In the genomic region with DNA sequence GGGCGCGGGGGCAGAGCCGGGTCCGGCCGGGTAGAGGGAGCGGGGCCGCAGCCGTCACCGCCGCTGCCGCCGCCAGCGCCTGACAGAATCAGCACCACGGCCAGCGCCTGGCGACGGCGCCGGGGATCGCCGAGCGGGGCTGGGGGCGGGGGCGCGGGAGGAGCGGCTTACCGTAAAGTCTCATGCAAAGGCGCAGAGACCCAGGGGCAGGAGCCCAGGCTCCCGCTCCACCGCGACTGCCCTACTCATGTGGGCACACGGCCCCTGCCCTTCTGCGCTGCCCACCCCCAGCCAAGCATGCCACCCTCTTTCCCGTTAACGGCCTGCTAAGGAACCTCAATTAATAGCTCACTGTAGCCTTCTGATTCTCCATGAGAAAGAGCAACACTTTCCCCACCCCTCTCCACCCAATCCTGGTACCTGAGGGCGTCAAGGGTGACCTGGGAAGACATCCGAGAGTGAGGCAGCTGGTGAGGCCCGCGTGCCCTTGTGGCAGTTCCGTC, we compare ENCODE assay signal across 8 cellular contexts. TPM values are rescaled to one million over a fixed set of nuclear protein-coding genes. Genes with fewer than 3 reads are reported as not detected.
DNase-seq lines count a peak whose midpoint lies in the region; ATAC-seq, FAIRE-seq and TF ChIP-seq lines count a peak whose summit lies in the region.

A gene with protein sequence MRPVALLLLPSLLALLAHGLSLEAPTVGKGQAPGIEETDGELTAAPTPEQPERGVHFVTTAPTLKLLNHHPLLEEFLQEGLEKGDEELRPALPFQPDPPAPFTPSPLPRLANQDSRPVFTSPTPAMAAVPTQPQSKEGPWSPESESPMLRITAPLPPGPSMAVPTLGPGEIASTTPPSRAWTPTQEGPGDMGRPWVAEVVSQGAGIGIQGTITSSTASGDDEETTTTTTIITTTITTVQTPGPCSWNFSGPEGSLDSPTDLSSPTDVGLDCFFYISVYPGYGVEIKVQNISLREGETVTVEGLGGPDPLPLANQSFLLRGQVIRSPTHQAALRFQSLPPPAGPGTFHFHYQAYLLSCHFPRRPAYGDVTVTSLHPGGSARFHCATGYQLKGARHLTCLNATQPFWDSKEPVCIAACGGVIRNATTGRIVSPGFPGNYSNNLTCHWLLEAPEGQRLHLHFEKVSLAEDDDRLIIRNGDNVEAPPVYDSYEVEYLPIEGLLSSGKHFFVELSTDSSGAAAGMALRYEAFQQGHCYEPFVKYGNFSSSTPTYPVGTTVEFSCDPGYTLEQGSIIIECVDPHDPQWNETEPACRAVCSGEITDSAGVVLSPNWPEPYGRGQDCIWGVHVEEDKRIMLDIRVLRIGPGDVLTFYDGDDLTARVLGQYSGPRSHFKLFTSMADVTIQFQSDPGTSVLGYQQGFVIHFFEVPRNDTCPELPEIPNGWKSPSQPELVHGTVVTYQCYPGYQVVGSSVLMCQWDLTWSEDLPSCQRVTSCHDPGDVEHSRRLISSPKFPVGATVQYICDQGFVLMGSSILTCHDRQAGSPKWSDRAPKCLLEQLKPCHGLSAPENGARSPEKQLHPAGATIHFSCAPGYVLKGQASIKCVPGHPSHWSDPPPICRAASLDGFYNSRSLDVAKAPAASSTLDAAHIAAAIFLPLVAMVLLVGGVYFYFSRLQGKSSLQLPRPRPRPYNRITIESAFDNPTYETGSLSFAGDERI (minus strand): TSS at position 98 of the 503 bp plus-strand sequence. CDS start 164 bp downstream, outside the sequence.

- no peaks in the 10 kb centered on the region for H3K9me2 ChIP-seq in GM23338 (ENCODE audit: insufficient read depth)

- H3K4me3 ChIP-seq in GM23338 (peak within 1 kb of the TSS; percentile 57), endothelial cell of umbilical vein (replicated peaks in 1 of 3; ENCODE audit: insufficient read depth in 1 of 3, low read depth in 1 of 3, low read length in 3 of 3) (no peak within 1 kb of the TSS)

- dilution Hi-C loops in endothelial cell of umbilical vein (cut with MboI; ENCODE audit: extremely low pct_ligation_motif_present, low sequenced_read_pairs) = no loop called here

- peaks cover 72% of the 10 kb centered on the region for H3K4me1 Mint-ChIP-seq in GM23338
- no peaks in the 10 kb centered on the region for H3K4me1 Mint-ChIP-seq in activated CD8-positive, alpha-beta memory T cell treated with anti-CD3 and anti-CD28 coated beads, Interleukin-2, amount 10 ng/mL, durations not matched to agents 7 days and 5 days

- no peaks in the 10 kb centered on the region for H3K9me3 ChIP-seq in endothelial cell of umbilical vein (replicated peaks; ENCODE audit: control insufficient read depth, insufficient read depth, low read length)

- no peak within 1 kb of the TSS for H3K9ac ChIP-seq in endothelial cell of umbilical vein (replicated peaks; ENCODE audit: extremely low read depth, insufficient read depth, low read length)

- H3K4me2 ChIP-seq in GM23338 (peak within 1 kb of the TSS; percentile 91), endothelial cell of umbilical vein (ENCODE audit: insufficient read depth, low read length) (no peak within 1 kb of the TSS)

- no peaks in the 10 kb centered on the region for H3K36me3 ChIP-seq in GM23338 (ENCODE audit: insufficient read depth)
- H3K36me3 ChIP-seq in endothelial cell of umbilical vein (ENCODE audit: control insufficient read depth in 2 of 2, extremely low read depth in 1 of 2, insufficient read depth in 2 of 2, low read length in 2 of 2) = no peaks in the 10 kb centered on the region

- POLR2A ChIA-PET in endothelial cell of umbilical vein (lab: Charles Lee) = no interaction called here

- H3K79me2 ChIP-seq in GM23338 (replicated peaks; ENCODE audit: insufficient read depth) (no peaks in the 10 kb centered on the region), endothelial cell of umbilical vein (ENCODE audit: control insufficient read depth, insufficient read depth, low read length) (no peaks in the 10 kb centered on the region)

- H3K27me3 ChIP-seq in GM23338 (ENCODE audit: insufficient read depth) (peaks cover 49% of the 10 kb centered on the region), endothelial cell of umbilical vein (ENCODE audit: control insufficient read depth in 2 of 2, insufficient read depth in 2 of 2, low read length in 2 of 2) (peaks cover 42 to 43% of the 10 kb centered on the region in 2 experiments)

- peaks cover 43% of the 10 kb centered on the region for H3K27me3 Mint-ChIP-seq in GM23338 (ENCODE audit: insufficient read depth, low read depth, poor library complexity)
- H3K27me3 Mint-ChIP-seq in activated CD8-positive, alpha-beta memory T cell treated with anti-CD3 and anti-CD28 coated beads, Interleukin-2, amount 10 ng/mL, durations not matched to agents 7 days and 5 days = peaks cover 62% of the 10 kb centered on the region

- peak within 1 kb of the TSS; percentile 93 for H2AFZ ChIP-seq in GM23338
- H2AFZ ChIP-seq in endothelial cell of umbilical vein (ENCODE audit: low read depth, low read length) = no peak within 1 kb of the TSS

- no peak within 1 kb of the TSS for H3K27ac ChIP-seq in GM23338 (ENCODE audit: low read depth)
- H3K27ac ChIP-seq in endothelial cell of umbilical vein (ENCODE audit: insufficient read depth, low read depth, low read length) = no peak within 1 kb of the TSS

- H3K4me1 ChIP-seq in GM23338 (ENCODE audit: insufficient read depth) (peaks cover 84% of the 10 kb centered on the region), endothelial cell of umbilical vein (ENCODE audit: control insufficient read depth, extremely low read depth, insufficient read depth, low read length) (no peaks in the 10 kb centered on the region)

- DNase-seq in GM23338 (ENCODE audit: low spot score) = peak; percentile 95
- peak; percentile 58 for DNase-seq in NCI-H524 treated with DMSO at 0.1 percent for 48 hours (lab: John Stamatoyannopoulos, UW)
- peak; percentile 65 for DNase-seq in activated CD8-positive, alpha-beta memory T cell treated with anti-CD3 and anti-CD28 coated beads, Interleukin-2, amount 10 ng/mL, durations not matched to agents 7 days and 5 days
- DNase-seq in endothelial cell of umbilical vein (ENCODE audit: low read depth, low spot score) = peak; percentile 52
- DNase-seq in middle frontal gyrus (ENCODE audit: extremely low spot score, low spot score) = peak; percentile 78
- DNase-seq in stimulated activated CD8-positive, alpha-beta memory T cell treated with anti-CD3 and anti-CD28 coated beads, Interleukin-2, amount 100 ng/mL, for 48 hours (ENCODE audit: low read depth in 2 of 2) = peak; percentile 53 to 56
- no peak for DNase-seq in KG1 (lab: John Stamatoyannopoulos, UW)

- H3K9me3 Mint-ChIP-seq in GM23338 = no peaks in the 10 kb centered on the region; the same call in 2 of the 3 replicates
- no peaks in the 10 kb centered on the region for H3K9me3 Mint-ChIP-seq in activated CD8-positive, alpha-beta memory T cell treated with anti-CD3 and anti-CD28 coated beads, Interleukin-2, amount 10 ng/mL, durations not matched to agents 7 days and 5 days (ENCODE audit: low read depth)

- no peak within 1 kb of the TSS for H3K27ac Mint-ChIP-seq in GM23338
- no peak within 1 kb of the TSS for H3K27ac Mint-ChIP-seq in activated CD8-positive, alpha-beta memory T cell treated with anti-CD3 and anti-CD28 coated beads, Interleukin-2, amount 10 ng/mL, durations not matched to agents 7 days and 5 days

- CTCF ChIA-PET in activated CD8-positive, alpha-beta memory T cell treated with anti-CD3 and anti-CD28 coated beads, Interleukin-2, amount 10 ng/mL, durations not matched to agents 7 days and 5 days (lab: Charles Lee) = interaction anchor here (0.6 to 1.5 kb wide), 2 partner anchors 40 to 72 kb away, joined by 3 to 9 read pairs; no protein-coding TSS in a partner anchor
- CTCF ChIA-PET in endothelial cell of umbilical vein (lab: Charles Lee) = interaction anchor here (1.0 to 3.0 kb wide), 5 partner anchors 11 to 111 kb away, joined by 3 to 8 read pairs (median 7); no protein-coding TSS in a partner anchor

- FAIRE-seq in endothelial cell of umbilical vein (lab: Jason Lieb, UNC) = no peak

- ATAC-seq in GM23338 = peak; percentile 75
- ATAC-seq in activated CD8-positive, alpha-beta memory T cell treated with anti-CD3 and anti-CD28 coated beads, Interleukin-2, amount 10 ng/mL, durations not matched to agents 7 days and 5 days = peak; percentile 82
- no peak for ATAC-seq in GM21576 (IDR thresholded peaks at IDR 0.05; ENCODE audit: unreplicated experiment)

- no peak for TF ChIP-seq POLR2A in endothelial cell of umbilical vein (IDR thresholded peaks at IDR 0.05; ENCODE audit: low read depth, low read length)

- H3K36me3 Mint-ChIP-seq in GM23338 (ENCODE audit: low read depth) = no peaks in the 10 kb centered on the region
- H3K36me3 Mint-ChIP-seq in activated CD8-positive, alpha-beta memory T cell treated with anti-CD3 and anti-CD28 coated beads, Interleukin-2, amount 10 ng/mL, durations not matched to agents 7 days and 5 days = no peaks in the 10 kb centered on the region

- intact Hi-C loops in endothelial cell of umbilical vein (cut with micrococcal nuclease) = no loop called here

- H3K9me1 ChIP-seq in endothelial cell of umbilical vein (replicated peaks; ENCODE audit: control insufficient read depth, extremely low read depth, insufficient read depth, low read length) = no peaks in the 10 kb centered on the region

- no peaks in the 10 kb centered on the region for H4K20me1 ChIP-seq in GM23338 (replicated peaks; ENCODE audit: insufficient read depth)
- no peaks in the 10 kb centered on the region for H4K20me1 ChIP-seq in endothelial cell of umbilical vein (replicated peaks; ENCODE audit: control insufficient read depth, extremely low read depth, insufficient read depth, low read length)

- TF ChIP-seq CTCF in GM23338 (conservative IDR thresholded peaks at IDR 0.05; ENCODE audit: low read depth in 2 of 2) (no peak), endothelial cell of umbilical vein (IDR thresholded peaks at IDR 0.05; ENCODE audit: extremely low read depth in 1 of 2, insufficient read depth in 1 of 2, low read depth in 1 of 2, low read length in 2 of 2) (no peak)

- H3F3A ChIP-seq in GM23338 (replicated peaks; ENCODE audit: low read depth) = no peaks in the 10 kb centered on the region

- no TSS peak for BruUV-seq in endothelial cell of umbilical vein (replicated peaks; lab: Mats Ljungman, UMichigan)

- peak within 1 kb of the TSS; percentile 73 for H3K4me3 Mint-ChIP-seq in GM23338
- no peak within 1 kb of the TSS for H3K4me3 Mint-ChIP-seq in activated CD8-positive, alpha-beta memory T cell treated with anti-CD3 and anti-CD28 coated beads, Interleukin-2, amount 10 ng/mL, durations not matched to agents 7 days and 5 days

RNA-seq across cellular contexts. Expression of the gene that starts here (rescaled TPM):
- 3.1 and 6.5 TPM in 2 replicates for total RNA-seq in GM23338 (2014; rRNA removed; shearing (Covaris generic))
- polyA plus RNA-seq in GM23338 (2016; fragmentation: Nextera tagmentation; extraction: Ambion mirVana) (1.0 TPM in 2 replicates), endothelial cell of umbilical vein (not detected in 2 replicates)
- total RNA-seq in activated CD8-positive, alpha-beta memory T cell treated with anti-CD3 and anti-CD28 coated beads, Interleukin-2, amount 10 ng/mL, durations not matched to agents 7 days and 5 days = not detected
- not detected in 2 replicates for total RNA-seq in endothelial cell of umbilical vein
- polyA plus RNA-seq in endothelial cell of umbilical vein (2011; cell fraction: cytosol; rRNA removed) = not detected in 2 replicates
- polyA plus RNA-seq in endothelial cell of umbilical vein (2011; cell fraction: nucleus; rRNA removed) = not detected in 2 replicates
- polyA plus RNA-seq in endothelial cell of umbilical vein (2012) = not detected in 2 replicates
- polyA minus RNA-seq in endothelial cell of umbilical vein = not detected in 2 replicates
- not detected for polyA minus RNA-seq in endothelial cell of umbilical vein (2011; cell fraction: cytosol; rRNA and poly(A)+ RNA removed)
- polyA minus RNA-seq in endothelial cell of umbilical vein (2011; cell fraction: nucleus; rRNA and poly(A)+ RNA removed) = not detected in 2 replicates

Comparison
In these comparisons a context has a peak if more than half of its experiments do, and no peak if none do; other contexts are left out.
1. Peak in DNase-seq and ATAC-seq in activated CD8-positive, alpha-beta memory T cell treated with anti-CD3 and anti-CD28 coated beads, Interleukin-2, amount 10 ng/mL, durations not matched to agents 7 days and 5 days; RNA of the gene not detected or under 1 TPM.
2. Peak in DNase-seq in endothelial cell of umbilical vein; RNA of the gene not detected or under 1 TPM.